14 cellular contexts compared by ENCODE assay signal in the genomic region with DNA sequence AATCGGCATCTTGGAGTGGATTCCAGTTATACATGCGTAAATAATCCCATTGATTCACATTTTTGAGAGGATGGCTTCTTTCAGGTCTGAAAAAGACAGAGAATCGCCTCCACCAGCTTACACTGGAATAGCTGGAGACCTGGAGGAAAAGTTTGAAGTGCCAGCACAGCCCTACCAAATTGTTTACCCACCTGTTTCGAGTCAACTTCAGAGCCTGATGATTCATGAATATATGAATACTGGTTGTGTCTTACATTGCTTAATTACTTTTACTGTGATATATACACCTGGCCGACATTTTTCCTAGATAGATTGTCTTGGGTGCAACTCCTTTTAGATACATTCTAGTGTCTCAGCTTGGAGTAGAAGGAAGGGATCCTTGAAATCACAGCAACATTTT. TPM values are rescaled to one million over a fixed set of nuclear protein-coding genes. Genes with fewer than 3 reads are reported as not detected.
DNase-seq lines count a peak whose midpoint lies in the region; ATAC-seq, FAIRE-seq and TF ChIP-seq lines count a peak whose summit lies in the region.
"Had no signal": no experiment of that assay in that cellular context is flagged by ENCODE, and none has a peak within 500 bp of the region (broad histone marks: within the 10 kb centered on the region; RNA-seq: fewer than 3 reads in every experiment).

No MANE protein-coding gene starts in this region.

- dilution Hi-C loops in keratinocyte (cut with MboI; ENCODE audit: extremely low pct_ligation_motif_present, low sequenced_read_pairs): no loop called here

- peaks cover 28% of the 10 kb centered on the region for H3K4me1 Mint-ChIP-seq in Caco-2 (ENCODE audit: low read depth, unreplicated experiment)
- H3K4me1 Mint-ChIP-seq in astrocyte (ENCODE audit: low read depth, unreplicated experiment): peaks cover 20% of the 10 kb centered on the region
- H3K4me1 Mint-ChIP-seq in effector memory CD8-positive, alpha-beta T cell (ENCODE audit: low read depth in 2 of 2): no peaks in the 10 kb centered on the region
- H3K4me1 Mint-ChIP-seq: activated CD4-positive, alpha-beta memory T cell treated with anti-CD3 and anti-CD28 coated beads, Interleukin-2, amount 10 ng/mL, durations not matched to agents 7 days and 5 days; activated naive CD4-positive, alpha-beta T cell treated with anti-CD3 and anti-CD28 coated beads, Interleukin-2, amount 50 U/mL, for 24 hours had no signal

- H3K79me2 ChIP-seq in astrocyte (ENCODE audit: insufficient read depth, low read length): no peaks in the 10 kb centered on the region
- no peaks in the 10 kb centered on the region for H3K79me2 ChIP-seq in keratinocyte (ENCODE audit: control insufficient read depth, insufficient read depth, low read length)

- ATAC-seq in sciatic nerve: peak; percentile 3
- ATAC-seq in effector memory CD8-positive, alpha-beta T cell (replicated peaks): no peak
- ATAC-seq: K562, T-helper 17 cell had no signal

- H3K27ac Mint-ChIP-seq in Caco-2 (ENCODE audit: unreplicated experiment) (peak overlapping the region; percentile 29), astrocyte (ENCODE audit: unreplicated experiment) (peak overlapping the region; percentile 58)
- H3K27ac Mint-ChIP-seq in effector memory CD8-positive, alpha-beta T cell: no peak overlapping the region
- H3K27ac Mint-ChIP-seq: activated CD4-positive, alpha-beta memory T cell treated with anti-CD3 and anti-CD28 coated beads, Interleukin-2, amount 10 ng/mL, durations not matched to agents 7 days and 5 days; activated naive CD4-positive, alpha-beta T cell treated with anti-CD3 and anti-CD28 coated beads, Interleukin-2, amount 50 U/mL, for 24 hours; dendritic cell treated with granulocyte-macrophage colony-stimulating factor and Interleukin-4, amounts not matched to agents 40 ng/mL and 50 ng/mL, for 4 days; T-helper 17 cell had no signal

- BruUV-seq in Caco-2 (replicated peaks; lab: Mats Ljungman, UMichigan): no TSS peak

- CTCF ChIA-PET in Caco-2 (lab: Charles Lee): interaction anchor here (0.6 to 1.7 kb wide), 3 partner anchors 212 to 1153 kb away, joined by 4 to 11 read pairs (median 5); no protein-coding TSS in a partner anchor

- H4K20me1 ChIP-seq in astrocyte (ENCODE audit: insufficient read depth, low read length) (no peaks in the 10 kb centered on the region), keratinocyte (ENCODE audit: control insufficient read depth, extremely low read depth, insufficient read depth, low read length) (no peaks in the 10 kb centered on the region)

- H3K27me3 ChIP-seq in Caco-2 (replicated peaks; ENCODE audit: control insufficient read depth, insufficient read depth, low read length): no peaks in the 10 kb centered on the region
- no peaks in the 10 kb centered on the region for H3K27me3 ChIP-seq in astrocyte (ENCODE audit: insufficient read depth, low read length)
- H3K27me3 ChIP-seq in keratinocyte (ENCODE audit: control insufficient read depth, extremely low read depth, insufficient read depth, low read length): no peaks in the 10 kb centered on the region

- TF ChIP-seq CTCF in Caco-2 (IDR thresholded peaks at IDR 0.05; ENCODE audit: insufficient read depth in 1 of 2, low read depth in 1 of 2, low read length in 1 of 2, severe bottlenecking in 1 of 2, unreplicated experiment in 1 of 2) (no peak), astrocyte (IDR thresholded peaks at IDR 0.05; ENCODE audit: insufficient read depth, low read depth, low read length) (no peak), keratinocyte (optimal IDR thresholded peaks at IDR 0.05 in 1 of 3, IDR thresholded peaks at IDR 0.05 in 1 of 3, conservative IDR thresholded peaks at IDR 0.05 in 1 of 3; ENCODE audit: extremely low read depth in 1 of 3, insufficient read depth in 2 of 3, low read length in 3 of 3) (no peak)

- no peak for DNase-seq in Caco-2
- DNase-seq in astrocyte (ENCODE audit: low read depth): no peak
- DNase-seq in keratinocyte (ENCODE audit: low read depth, low spot score): no peak
- DNase-seq in sciatic nerve (ENCODE audit: low spot score): no peak
- no peak for DNase-seq in DMS 273 treated with DMSO at 0.1 percent for 48 hours (lab: John Stamatoyannopoulos, UW)
- DNase-seq in HuH-7.5 (ENCODE audit: low spot score): no peak
- no peak for DNase-seq in mucosa of gallbladder (ENCODE audit: low spot score)
- DNase-seq in effector memory CD8-positive, alpha-beta T cell: no peak
- DNase-seq: activated CD4-positive, alpha-beta memory T cell treated with anti-CD3 and anti-CD28 coated beads, Interleukin-2, amount 10 ng/mL, durations not matched to agents 7 days and 5 days; T-helper 17 cell had no signal

- H2AFZ ChIP-seq in astrocyte (ENCODE audit: low read depth, low read length) (peak overlapping the region; percentile 71), keratinocyte (ENCODE audit: control insufficient read depth, low read length) (no peak overlapping the region)

- H3K9me3 ChIP-seq in Caco-2 (no peaks in the 10 kb centered on the region), astrocyte (ENCODE audit: insufficient read depth, low read depth, low read length) (no peaks in the 10 kb centered on the region), keratinocyte (ENCODE audit: control insufficient read depth, low read depth, low read length) (no peaks in the 10 kb centered on the region)
- H3K9me3 ChIP-seq: HAP-1 had no signal

- no peaks in the 10 kb centered on the region for H3K9me1 ChIP-seq in keratinocyte (ENCODE audit: control insufficient read depth, extremely low read depth, insufficient read depth, low read length)

- H3K27me3 Mint-ChIP-seq in Caco-2 (ENCODE audit: insufficient read depth, unreplicated experiment) (no peaks in the 10 kb centered on the region), astrocyte (ENCODE audit: low read depth, unreplicated experiment) (peaks cover 2% of the 10 kb centered on the region)
- peaks cover 0 to 15% of the 10 kb centered on the region in 2 donors for H3K27me3 Mint-ChIP-seq in effector memory CD8-positive, alpha-beta T cell

- no peaks in the 10 kb centered on the region for H3K9me3 Mint-ChIP-seq in Caco-2 (ENCODE audit: unreplicated experiment)
- no peaks in the 10 kb centered on the region for H3K9me3 Mint-ChIP-seq in astrocyte (ENCODE audit: unreplicated experiment)
- H3K9me3 Mint-ChIP-seq in effector memory CD8-positive, alpha-beta T cell: peaks cover 0 to 5% of the 10 kb centered on the region in 2 donors
- H3K9me3 Mint-ChIP-seq: activated CD4-positive, alpha-beta memory T cell treated with anti-CD3 and anti-CD28 coated beads, Interleukin-2, amount 10 ng/mL, durations not matched to agents 7 days and 5 days; dendritic cell treated with granulocyte-macrophage colony-stimulating factor and Interleukin-4, amounts not matched to agents 40 ng/mL and 50 ng/mL, for 4 days had no signal

- POLR2A ChIA-PET in Caco-2 (lab: Charles Lee): no interaction called here

- peak overlapping the region; percentile 71 for H3K4me3 Mint-ChIP-seq in Caco-2 (ENCODE audit: unreplicated experiment)
- no peak overlapping the region for H3K4me3 Mint-ChIP-seq in astrocyte (ENCODE audit: unreplicated experiment)
- H3K4me3 Mint-ChIP-seq in effector memory CD8-positive, alpha-beta T cell: no peak overlapping the region
- H3K4me3 Mint-ChIP-seq: activated CD4-positive, alpha-beta memory T cell treated with anti-CD3 and anti-CD28 coated beads, Interleukin-2, amount 10 ng/mL, durations not matched to agents 7 days and 5 days; activated naive CD4-positive, alpha-beta T cell treated with anti-CD3 and anti-CD28 coated beads, Interleukin-2, amount 50 U/mL, for 24 hours; dendritic cell treated with granulocyte-macrophage colony-stimulating factor and Interleukin-4, amounts not matched to agents 40 ng/mL and 50 ng/mL, for 4 days; T-helper 17 cell had no signal

- H3K4me1 ChIP-seq in Caco-2 (peaks cover 19% of the 10 kb centered on the region), astrocyte (ENCODE audit: insufficient read depth, low read length) (peaks cover 35% of the 10 kb centered on the region), keratinocyte (ENCODE audit: control insufficient read depth, extremely low read depth, insufficient read depth, low read length) (peaks cover 21% of the 10 kb centered on the region)
- H3K4me1 ChIP-seq: HAP-1 had no signal

- H3K9ac ChIP-seq in astrocyte (ENCODE audit: low read length): peak overlapping the region; percentile 73
- no peak overlapping the region for H3K9ac ChIP-seq in keratinocyte (ENCODE audit: control insufficient read depth, extremely low read depth, insufficient read depth, low read length)

- FAIRE-seq in astrocyte (lab: Jason Lieb, UNC) (no peak), keratinocyte (lab: Jason Lieb, UNC) (no peak)
- FAIRE-seq: K562 had no signal

- H3K4me3 ChIP-seq in Caco-2 (ENCODE audit: low read depth, low read length) (no peak overlapping the region), astrocyte (ENCODE audit: insufficient read depth, low read depth, low read length) (peak overlapping the region; percentile 56), keratinocyte (ENCODE audit: control insufficient read depth in 2 of 3, extremely low read depth in 1 of 3, insufficient read depth in 2 of 3, low read depth in 1 of 3, low read length in 3 of 3) (peak overlapping the region in 1 of 3 experiments; percentile 16)
- H3K4me3 ChIP-seq: HAP-1, K562 had no signal

- intact Hi-C loops in Caco-2 (cut with micrococcal nuclease; ENCODE audit: unreplicated experiment) (loop anchor here (1.0 to 5.0 kb wide), 2 partner anchors 8 to 214 kb away; no protein-coding TSS in a partner anchor), sciatic nerve (cut with DNase I) (no loop called here)

- H3K36me3 ChIP-seq in Caco-2 (ENCODE audit: control insufficient read depth, insufficient read depth, low read length) (no peaks in the 10 kb centered on the region), astrocyte (ENCODE audit: insufficient read depth, low read length) (no peaks in the 10 kb centered on the region), keratinocyte (ENCODE audit: control insufficient read depth in 2 of 2, extremely low read depth in 1 of 2, insufficient read depth in 2 of 2, low read length in 2 of 2) (peaks cover 0 to 5% of the 10 kb centered on the region in 2 experiments)
- H3K36me3 ChIP-seq: HAP-1 had no signal

- peak overlapping the region; percentile 58 for H3K27ac ChIP-seq in astrocyte (ENCODE audit: low read depth, low read length)
- H3K27ac ChIP-seq in keratinocyte (ENCODE audit: control insufficient read depth, insufficient read depth, low read length): no peak overlapping the region

- H3K4me2 ChIP-seq in astrocyte (ENCODE audit: low read length) (peak overlapping the region; percentile 86), keratinocyte (ENCODE audit: control insufficient read depth, extremely low read depth, insufficient read depth, low read depth, low read length) (peak overlapping the region; percentile 54)

- H3K36me3 Mint-ChIP-seq in Caco-2 (ENCODE audit: insufficient read depth, unreplicated experiment) (no peaks in the 10 kb centered on the region), astrocyte (ENCODE audit: low read depth, unreplicated experiment) (peaks cover 6% of the 10 kb centered on the region)
- H3K36me3 Mint-ChIP-seq in effector memory CD8-positive, alpha-beta T cell (ENCODE audit: insufficient read depth): no peaks in the 10 kb centered on the region
- H3K36me3 Mint-ChIP-seq: activated naive CD4-positive, alpha-beta T cell treated with anti-CD3 and anti-CD28 coated beads, Interleukin-2, amount 50 U/mL, for 24 hours had no signal

RNA-seq across cellular contexts. Expression of gene NCKAP5, which starts 0.3 kb away (rescaled TPM):
- 3.5 and 3.8 TPM in 2 replicates for total RNA-seq in Caco-2 (2022)
- total RNA-seq in astrocyte: 1.5 and 2.7 TPM in 2 replicates
- 3.0 to 3.6 TPM (median 3.1 TPM) in 3 replicates for polyA plus RNA-seq in keratinocyte
- 11.4 TPM for polyA plus RNA-seq in keratinocyte (2011; ENCODE audit: low read depth)
- 1.7 and 2.7 TPM in 2 replicates for polyA plus RNA-seq in keratinocyte (2011; cell fraction: cytosol; rRNA removed)
- polyA plus RNA-seq in keratinocyte (2011; cell fraction: nucleus; rRNA removed): 5.8 and 6.9 TPM in 2 replicates
- polyA plus RNA-seq in keratinocyte (2012; ENCODE audit: low replicate concordance): 2.2 and 2.7 TPM in 2 replicates
- polyA minus RNA-seq in keratinocyte: 2.2 to 13.1 TPM (median 5.4 TPM) in 3 replicates
- polyA minus RNA-seq in keratinocyte (2011; cell fraction: cytosol; rRNA and poly(A)+ RNA removed): 2.3 TPM
- polyA minus RNA-seq in keratinocyte (2011; cell fraction: nucleus; rRNA and poly(A)+ RNA removed): 11.5 and 25.8 TPM in 2 replicates
- 10.5 TPM for total RNA-seq in sciatic nerve
- 3.9 TPM for total RNA-seq in mucosa of gallbladder
- total RNA-seq: activated CD4-positive, alpha-beta memory T cell treated with anti-CD3 and anti-CD28 coated beads, Interleukin-2, amount 10 ng/mL, durations not matched to agents 7 days and 5 days; K562; T-helper 17 cell had no signal
- polyA plus RNA-seq: K562 had no signal

Comparison
In these comparisons a context has a peak if more than half of its experiments do, and no peak if none do; other contexts are left out.
1. H3K27ac Mint-ChIP-seq: peak in Caco-2 (single experiment) and astrocyte (single experiment); none in effector memory CD8-positive, alpha-beta T cell (0 of 2).